16 cellular contexts compared by ENCODE assay signal in the genomic region with DNA sequence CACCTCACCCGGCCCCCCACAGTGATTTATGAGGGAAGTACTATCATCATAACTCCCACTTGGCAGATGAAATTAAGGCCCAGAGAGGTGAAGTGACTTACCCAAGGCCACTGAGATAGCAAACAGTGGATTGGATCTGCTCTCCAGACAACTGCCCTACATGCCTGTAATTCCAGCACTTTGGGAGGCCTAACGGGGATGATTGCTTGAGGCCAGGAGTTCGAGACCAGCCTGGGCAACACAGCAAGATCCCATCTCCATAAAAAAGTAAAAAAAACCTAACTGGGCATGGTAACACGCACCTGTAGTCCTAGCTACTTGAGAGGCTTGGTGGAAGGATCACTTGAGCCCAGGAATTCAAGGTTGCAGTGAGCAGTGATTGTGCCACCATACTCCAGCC. TPM values are rescaled to one million over a fixed set of nuclear protein-coding genes. Genes with fewer than 3 reads are reported as not detected.
DNase-seq lines count a peak whose midpoint lies in the region; ATAC-seq and TF ChIP-seq lines count a peak whose summit lies in the region.
"Had no signal": no experiment of that assay in that cellular context is flagged by ENCODE, and none has a peak within 500 bp of the region (broad histone marks: within the 10 kb centered on the region; RNA-seq: fewer than 3 reads in every experiment).

No MANE protein-coding gene starts in this region.

- peaks cover 31 to 39% of the 10 kb centered on the region in 2 donors for H3K4me1 Mint-ChIP-seq in natural killer cell treated with Interleukin-12 subunit alpha and Interleukin-12 subunit beta and Interleukin-15 and Interleukin-18, amount 100 ng/mL, for 72 hours (ENCODE audit: low read depth in 2 of 2)
- H3K4me1 Mint-ChIP-seq in natural killer cell, result peaks cover 14 to 20% of the 10 kb centered on the region in 2 donors
- H3K4me1 Mint-ChIP-seq in dendritic cell treated with granulocyte-macrophage colony-stimulating factor and Interleukin-4, amounts not matched to agents 40 ng/mL and 50 ng/mL, for 4 days (ENCODE audit: low read depth), result peaks cover 75% of the 10 kb centered on the region

- H2BK5ac ChIP-seq in IMR-90 (ENCODE audit: low read depth, low read length, poor library complexity, severe bottlenecking) (no peak overlapping the region), trophoblast cell (ENCODE audit: low read depth, low read length, poor library complexity) (no peak overlapping the region)

- peaks cover 10% of the 10 kb centered on the region for H3K9me1 ChIP-seq in IMR-90 (ENCODE audit: insufficient read depth, low read length)

- H4K5ac ChIP-seq in IMR-90 (ENCODE audit: low read depth, low read length), result no peak overlapping the region

- DNase-seq in natural killer cell treated with Interleukin-12 subunit alpha and Interleukin-12 subunit beta and Interleukin-15 and Interleukin-18, amount 100 ng/mL, for 72 hours (ENCODE audit: low spot score), result peak; percentile 25
- DNase-seq in natural killer cell (no peak), IMR-90 (no peak), NCI-H1436 treated with DMSO at 0.1 percent for 48 hours (lab: John Stamatoyannopoulos, UW) (no peak), trophoblast cell (no peak)
- DNase-seq: BE2C; Caco-2; CD4-positive, alpha-beta T cell; DMS79 treated with DMSO at 0.1 percent for 48 hours; GF-D8; HCEC 1CT; HFFc6 had no signal

- no peak overlapping the region for H3K4me3 ChIP-seq in IMR-90 (ENCODE audit: insufficient read depth, low read depth, low read length)
- H3K4me3 ChIP-seq in trophoblast cell (ENCODE audit: low read depth, low read length), result no peak overlapping the region
- H3K4me3 ChIP-seq: GM23338 had no signal

- H3K23ac ChIP-seq in IMR-90 (ENCODE audit: low read depth, low read length) (no peak overlapping the region), trophoblast cell (ENCODE audit: low read length) (no peak overlapping the region)

- H3K4ac ChIP-seq in IMR-90 (ENCODE audit: low read depth, low read length), result no peak overlapping the region
- H3K4ac ChIP-seq in trophoblast cell (ENCODE audit: low read depth, low read length), result no peak overlapping the region

- H2AK9ac ChIP-seq in IMR-90 (replicated peaks; ENCODE audit: low read depth, low read length, poor library complexity), result no peak overlapping the region

- H2BK120ac ChIP-seq in IMR-90 (ENCODE audit: low read depth, low read length), result 0 out of 2 replicates have a peak overlapping the region, but pooled peaks have one; percentile 4
- H2BK120ac ChIP-seq in trophoblast cell (ENCODE audit: insufficient read depth, low read length, poor library complexity), result no peak overlapping the region

- H2BK12ac ChIP-seq in trophoblast cell (ENCODE audit: low read length), result no peak overlapping the region

- no TSS peak for BruUV-seq in IMR-90 (replicated peaks; lab: Mats Ljungman, UMichigan)

- H2BK20ac ChIP-seq in IMR-90 (ENCODE audit: low read depth, low read length), result no peak overlapping the region

- POLR2A ChIA-PET in IMR-90 (lab: Charles Lee; ENCODE audit: unreplicated experiment), result no interaction called here

- no peak overlapping the region for H3K4me3 Mint-ChIP-seq in natural killer cell treated with Interleukin-12 subunit alpha and Interleukin-12 subunit beta and Interleukin-15 and Interleukin-18, amount 100 ng/mL, for 72 hours
- H3K4me3 Mint-ChIP-seq in natural killer cell, result no peak overlapping the region
- H3K4me3 Mint-ChIP-seq in dendritic cell treated with granulocyte-macrophage colony-stimulating factor and Interleukin-4, amounts not matched to agents 40 ng/mL and 50 ng/mL, for 4 days, result no peak overlapping the region
- H3K4me3 Mint-ChIP-seq: CD4-positive, alpha-beta T cell; GM23338; HFFc6 had no signal

- H3K27me3 Mint-ChIP-seq in natural killer cell treated with Interleukin-12 subunit alpha and Interleukin-12 subunit beta and Interleukin-15 and Interleukin-18, amount 100 ng/mL, for 72 hours, result no peaks in the 10 kb centered on the region
- peaks cover 0 to 7% of the 10 kb centered on the region in 2 donors for H3K27me3 Mint-ChIP-seq in natural killer cell (ENCODE audit: low read depth in 2 of 2)
- peaks cover 1% of the 10 kb centered on the region for H3K27me3 Mint-ChIP-seq in dendritic cell treated with granulocyte-macrophage colony-stimulating factor and Interleukin-4, amounts not matched to agents 40 ng/mL and 50 ng/mL, for 4 days
- H3K27me3 Mint-ChIP-seq: CD4-positive, alpha-beta T cell; IgD-negative memory B cell had no signal

- no peak overlapping the region for H2BK15ac ChIP-seq in IMR-90 (ENCODE audit: low read depth, low read length)

- no peak overlapping the region for H3K9ac ChIP-seq in IMR-90 (ENCODE audit: low read depth, low read length)
- H3K9ac ChIP-seq in trophoblast cell (ENCODE audit: low read length), result no peak overlapping the region

- H4K8ac ChIP-seq in IMR-90 (ENCODE audit: low read depth in 2 of 2, low read length in 2 of 2), result no peak overlapping the region
- no peak overlapping the region for H4K8ac ChIP-seq in trophoblast cell (ENCODE audit: low read depth, low read length)

- peaks cover 3% of the 10 kb centered on the region for H3K9me3 Mint-ChIP-seq in natural killer cell treated with Interleukin-12 subunit alpha and Interleukin-12 subunit beta and Interleukin-15 and Interleukin-18, amount 100 ng/mL, for 72 hours
- H3K9me3 Mint-ChIP-seq in natural killer cell, result no peaks in the 10 kb centered on the region
- H3K9me3 Mint-ChIP-seq in dendritic cell treated with granulocyte-macrophage colony-stimulating factor and Interleukin-4, amounts not matched to agents 40 ng/mL and 50 ng/mL, for 4 days, result no peaks in the 10 kb centered on the region
- H3K9me3 Mint-ChIP-seq: CD4-positive, alpha-beta T cell; HFFc6; IgD-negative memory B cell had no signal

- ATAC-seq in natural killer cell treated with Interleukin-12 subunit alpha and Interleukin-12 subunit beta and Interleukin-15 and Interleukin-18, amount 100 ng/mL, for 72 hours, result no peak
- no peak for ATAC-seq in natural killer cell
- no peak for ATAC-seq in IMR-90 (ENCODE audit: low read depth)
- ATAC-seq: GM23338 had no signal

- CTCF ChIA-PET in IMR-90 (lab: Yijun Ruan, JAX), result no interaction called here

- no peak overlapping the region for H3K14ac ChIP-seq in IMR-90 (replicated peaks; ENCODE audit: low read depth, low read length)
- no peak overlapping the region for H3K14ac ChIP-seq in trophoblast cell (ENCODE audit: low read length)

- H3K27me3 ChIP-seq in IMR-90 (ENCODE audit: control insufficient read depth, insufficient read depth, low read length) (no peaks in the 10 kb centered on the region), trophoblast cell (ENCODE audit: insufficient read depth, low read length) (no peaks in the 10 kb centered on the region)
- H3K27me3 ChIP-seq: BE2C had no signal

- no peak overlapping the region for H3K4me2 ChIP-seq in IMR-90 (ENCODE audit: low read depth, low read length)
- H3K4me2 ChIP-seq in trophoblast cell (ENCODE audit: low read length), result no peak overlapping the region
- H3K4me2 ChIP-seq: GM23338 had no signal

- H3K9me3 ChIP-seq in IMR-90 (ENCODE audit: control insufficient read depth, insufficient read depth, low read length) (no peaks in the 10 kb centered on the region), trophoblast cell (ENCODE audit: insufficient read depth, low read depth, low read length) (peaks cover 4% of the 10 kb centered on the region)
- H3K9me3 ChIP-seq: BE2C, Caco-2 had no signal

- dilution Hi-C loops in IMR-90 (cut with HindIII; ENCODE audit: low sequenced_read_pairs, unreplicated experiment), result no loop called here

- H3K18ac ChIP-seq in IMR-90 (ENCODE audit: low read depth, low read length) (no peak overlapping the region), trophoblast cell (ENCODE audit: low read length) (no peak overlapping the region)

- H2AFZ ChIP-seq in IMR-90 (replicated peaks; ENCODE audit: low read length, poor library complexity) (no peak overlapping the region), trophoblast cell (ENCODE audit: insufficient read depth, low read length, poor library complexity) (no peak overlapping the region)
- H2AFZ ChIP-seq: GM23338 had no signal

- H4K91ac ChIP-seq in IMR-90 (ENCODE audit: insufficient read depth, low read depth, low read length) (no peak overlapping the region), trophoblast cell (ENCODE audit: low read depth, low read length) (no peak overlapping the region)

- TF ChIP-seq CTCF in natural killer cell (IDR thresholded peaks at IDR 0.05), result no peak
- TF ChIP-seq CTCF in IMR-90 (conservative IDR thresholded peaks at IDR 0.05; ENCODE audit: low read depth, low read length), result no peak

- WGBS in IMR-90 (ENCODE audit: extremely low coverage in 2 of 2, insufficient read length in 1 of 2), 2 experiments, result no CpG with 5 or more reads among the region's 4 CpGs
- no CpG with 5 or more reads among the region's 4 CpGs for WGBS in trophoblast cell (ENCODE audit: extremely low coverage, insufficient coverage, insufficient read length)

- TF ChIP-seq POLR2A in IMR-90 (IDR thresholded peaks at IDR 0.05; ENCODE audit: low read depth, low read length), result no peak

- H3K36me3 ChIP-seq in IMR-90 (ENCODE audit: control insufficient read depth, insufficient read depth, low read length) (no peaks in the 10 kb centered on the region), trophoblast cell (ENCODE audit: control insufficient read depth in 1 of 2, insufficient read depth in 2 of 2, low read length in 2 of 2) (no peaks in the 10 kb centered on the region)
- H3K36me3 ChIP-seq: BE2C had no signal

- intact Hi-C loops in natural killer cell (cut with micrococcal nuclease) (no loop called here), IMR-90 (cut with micrococcal nuclease) (no loop called here)
- intact Hi-C loops in dendritic cell treated with granulocyte-macrophage colony-stimulating factor and Interleukin-4, amounts not matched to agents 40 ng/mL and 50 ng/mL, for 4 days (cut with micrococcal nuclease), result no loop called here

- TF ChIP-seq RAD21 in IMR-90 (IDR thresholded peaks at IDR 0.05; ENCODE audit: low read length), result no peak

- H3K36me3 Mint-ChIP-seq in natural killer cell treated with Interleukin-12 subunit alpha and Interleukin-12 subunit beta and Interleukin-15 and Interleukin-18, amount 100 ng/mL, for 72 hours, result no peaks in the 10 kb centered on the region
- no peaks in the 10 kb centered on the region for H3K36me3 Mint-ChIP-seq in natural killer cell
- peaks cover 6% of the 10 kb centered on the region for H3K36me3 Mint-ChIP-seq in dendritic cell treated with granulocyte-macrophage colony-stimulating factor and Interleukin-4, amounts not matched to agents 40 ng/mL and 50 ng/mL, for 4 days (ENCODE audit: low read depth)
- H3K36me3 Mint-ChIP-seq: IgD-negative memory B cell had no signal

- H4K20me1 ChIP-seq in IMR-90 (ENCODE audit: insufficient read depth, low read length), result no peaks in the 10 kb centered on the region

- H3K4me1 ChIP-seq in IMR-90 (ENCODE audit: control insufficient read depth, insufficient read depth, low read length), result peaks cover 11% of the 10 kb centered on the region
- H3K4me1 ChIP-seq in trophoblast cell (ENCODE audit: control insufficient read depth in 1 of 2, insufficient read depth in 2 of 2, low read length in 2 of 2), result peaks cover 4 to 6% of the 10 kb centered on the region in 2 experiments
- H3K4me1 ChIP-seq: BE2C had no signal

- in situ Hi-C loops in IMR-90 (cut with MboI; ENCODE audit: low sequenced_read_pairs), result no loop called here

- H4K12ac ChIP-seq in trophoblast cell (ENCODE audit: low read depth, low read length), result no peak overlapping the region

- H3K27ac ChIP-seq in IMR-90 (ENCODE audit: insufficient read depth, low read length), result no peak overlapping the region
- H3K27ac ChIP-seq in trophoblast cell (ENCODE audit: low read depth, low read length), result no peak overlapping the region
- H3K27ac ChIP-seq: C4-2B had no signal

- H3K56ac ChIP-seq in IMR-90 (ENCODE audit: extremely low read depth, insufficient read depth, low read length), result no peak overlapping the region

- H3K27ac Mint-ChIP-seq in natural killer cell treated with Interleukin-12 subunit alpha and Interleukin-12 subunit beta and Interleukin-15 and Interleukin-18, amount 100 ng/mL, for 72 hours, result peak overlapping the region; percentile 94 to 96
- peak overlapping the region in 1 of 2 donors; percentile 90 for H3K27ac Mint-ChIP-seq in natural killer cell
- peak overlapping the region; percentile 99 for H3K27ac Mint-ChIP-seq in dendritic cell treated with granulocyte-macrophage colony-stimulating factor and Interleukin-4, amounts not matched to agents 40 ng/mL and 50 ng/mL, for 4 days
- H3K27ac Mint-ChIP-seq: GM23338, HFFc6 had no signal

- no peaks in the 10 kb centered on the region for H3K79me2 ChIP-seq in trophoblast cell (ENCODE audit: control insufficient read depth, insufficient read depth, low read length, poor library complexity)

- H2AK5ac ChIP-seq in IMR-90 (ENCODE audit: low read depth, low read length) (peak overlapping the region; percentile 46; the same call in 1 of the 2 replicates), trophoblast cell (ENCODE audit: low read length) (no peak overlapping the region)

- H3K79me1 ChIP-seq in IMR-90 (ENCODE audit: low read depth in 1 of 2, low read length in 2 of 2), result no peaks in the 10 kb centered on the region; a peak in 1 of 4 replicates
- H3K79me1 ChIP-seq in trophoblast cell (ENCODE audit: low read length), result no peaks in the 10 kb centered on the region

RNA-seq across cellular contexts. Expression of a gene that starts 14.2 kb away (rescaled TPM):
- 100 to 1,000 TPM in 1 of 2 donors, 10 to 100 TPM in 1; 92.0 to 246 TPM for total RNA-seq in natural killer cell treated with Interleukin-12 subunit alpha and Interleukin-12 subunit beta and Interleukin-15 and Interleukin-18, amount 100 ng/mL, for 72 hours
- 100 to 1,000 TPM in 1 of 3 donors, 10 to 100 TPM in 2; 44.2 to 110 (median 54.3) TPM for total RNA-seq in natural killer cell
- total RNA-seq in IMR-90 (2012; rRNA removed), result 9.2 and 10.0 TPM in 2 replicates
- 11.4 and 11.6 TPM in 2 replicates for polyA plus RNA-seq in IMR-90 (2012; rRNA removed)
- 9.2 and 10.4 TPM in 2 replicates for polyA plus RNA-seq in IMR-90 (2012; cell fraction: cytosol; rRNA removed)
- polyA plus RNA-seq in IMR-90 (2012; cell fraction: nucleus; rRNA removed; ENCODE audit: low replicate concordance), result 6.9 and 12.0 TPM in 2 replicates
- polyA plus RNA-seq in trophoblast cell (2013), result 14.7 and 14.9 TPM in 2 replicates

RNA-seq across cellular contexts. Expression of a gene that starts 57.8 kb away (rescaled TPM):
- 100 to 1,000 TPM; 379 to 475 TPM for total RNA-seq in natural killer cell treated with Interleukin-12 subunit alpha and Interleukin-12 subunit beta and Interleukin-15 and Interleukin-18, amount 100 ng/mL, for 72 hours
- 10 to 100 TPM; 64.8 to 94.0 (median 67.1) TPM for total RNA-seq in natural killer cell
- total RNA-seq in IMR-90 (2012; rRNA removed), result 118 and 168 TPM in 2 replicates
- 152 and 203 TPM in 2 replicates for polyA plus RNA-seq in IMR-90 (2012; rRNA removed)
- 77.4 and 134 TPM in 2 replicates for polyA plus RNA-seq in IMR-90 (2012; cell fraction: cytosol; rRNA removed)
- polyA plus RNA-seq in IMR-90 (2012; cell fraction: nucleus; rRNA removed; ENCODE audit: low replicate concordance), result 53.9 and 195 TPM in 2 replicates
- polyA plus RNA-seq in trophoblast cell (2013), result 81.3 and 83.7 TPM in 2 replicates
